ENCODE assay signal across 10 cellular contexts in genomic region chr2:33366473-33366872, GRCh38.
A peak's percentile ranks its signal among the peaks of the same experiment; 100 is the strongest.
DNase-seq lines count a peak whose midpoint lies in the region; ATAC-seq, FAIRE-seq and TF ChIP-seq lines count a peak whose summit lies in the region.
"Had no signal": no experiment of that assay in that cellular context is flagged by ENCODE, and none has a peak within 500 bp of the region (broad histone marks: within the 10 kb centered on the region; RNA-seq: fewer than 3 reads in every experiment).

No MANE protein-coding gene starts in this region.

- no peak overlapping the region for H4K91ac ChIP-seq in mesenchymal stem cell (ENCODE audit: low read length)

- BruUV-seq in endothelial cell of umbilical vein (replicated peaks; lab: Mats Ljungman, UMichigan) = no TSS peak

- H2AFZ ChIP-seq in OCI-LY3 (ENCODE audit: low read depth, low read length) (no peak overlapping the region), endothelial cell of umbilical vein (ENCODE audit: low read depth, low read length) (no peak overlapping the region), mesenchymal stem cell (ENCODE audit: low read depth, low read length) (no peak overlapping the region)

- ATAC-seq in HG03045 (IDR thresholded peaks at IDR 0.05; ENCODE audit: unreplicated experiment) = no peak
- no peak for ATAC-seq in GM18873 (IDR thresholded peaks at IDR 0.05; ENCODE audit: low FRiP score, unreplicated experiment)

- CTCF ChIA-PET in endothelial cell of umbilical vein (lab: Charles Lee) = interaction anchor here (0.6 to 1.0 kb wide), 2 partner anchors 15 to 260 kb away, joined by 3 to 4 read pairs; no protein-coding TSS in a partner anchor

- H3K79me2 ChIP-seq in OCI-LY3 (ENCODE audit: low read length) (no peaks in the 10 kb centered on the region), endothelial cell of umbilical vein (ENCODE audit: control insufficient read depth, insufficient read depth, low read length) (no peaks in the 10 kb centered on the region)

- no peaks in the 10 kb centered on the region for H3K9me3 ChIP-seq in OCI-LY3 (ENCODE audit: insufficient read depth, low read length)
- no peaks in the 10 kb centered on the region for H3K9me3 ChIP-seq in endothelial cell of umbilical vein (replicated peaks; ENCODE audit: control insufficient read depth, insufficient read depth, low read length)
- no peaks in the 10 kb centered on the region for H3K9me3 ChIP-seq in mesenchymal stem cell (ENCODE audit: control insufficient read depth, low read length)
- H3K9me3 ChIP-seq in tibial artery = no peaks in the 10 kb centered on the region
- H3K9me3 ChIP-seq: vagina had no signal

- H3K36me3 ChIP-seq in OCI-LY3 (replicated peaks; ENCODE audit: low read depth, low read length) (no peaks in the 10 kb centered on the region), endothelial cell of umbilical vein (ENCODE audit: control insufficient read depth in 2 of 2, extremely low read depth in 1 of 2, insufficient read depth in 2 of 2, low read length in 2 of 2) (no peaks in the 10 kb centered on the region), mesenchymal stem cell (ENCODE audit: control insufficient read depth in 1 of 2, insufficient read depth in 2 of 2, low read depth in 1 of 2, low read length in 2 of 2) (peaks cover 0 to 60% of the 10 kb centered on the region in 2 experiments), tibial artery (peaks cover 3 to 34% (median 31%) of the 10 kb centered on the region in 3 donors)
- H3K36me3 ChIP-seq: vagina had no signal

- H2BK12ac ChIP-seq in mesenchymal stem cell (ENCODE audit: low read length in 2 of 2) = no peak overlapping the region

- H4K8ac ChIP-seq in mesenchymal stem cell (ENCODE audit: low read length) = no peak overlapping the region

- no peak overlapping the region for H3K18ac ChIP-seq in mesenchymal stem cell (ENCODE audit: low read depth in 1 of 2, low read length in 2 of 2)

- DNase-seq in endothelial cell of umbilical vein (ENCODE audit: low read depth, low spot score) = peak; percentile 97
- no peak for DNase-seq in mesenchymal stem cell
- DNase-seq in tibial artery = peak; percentile 47 to 85
- no peak for DNase-seq in NCI-H345 (lab: John Stamatoyannopoulos, UW)
- DNase-seq: activated T-cell treated with anti-CD3 and anti-CD28 coated beads for 4 hours, NCI-H82 had no signal

- H3K4me3 ChIP-seq in OCI-LY3 (ENCODE audit: low read length) (0 out of 2 replicates have a peak overlapping the region, but pooled peaks have one; percentile 7), endothelial cell of umbilical vein (replicated peaks in 1 of 3; ENCODE audit: insufficient read depth in 1 of 3, low read depth in 1 of 3, low read length in 3 of 3) (no peak overlapping the region), mesenchymal stem cell (ENCODE audit: insufficient read depth in 1 of 2, low read depth in 1 of 2, low read length in 2 of 2) (no peak overlapping the region), tibial artery (no peak overlapping the region)
- H3K4me3 ChIP-seq: vagina had no signal

- no peak overlapping the region for H3K14ac ChIP-seq in mesenchymal stem cell (ENCODE audit: low read length in 2 of 2)

- H3K9me1 ChIP-seq in endothelial cell of umbilical vein (replicated peaks; ENCODE audit: control insufficient read depth, extremely low read depth, insufficient read depth, low read length) = peaks cover 2% of the 10 kb centered on the region

- 80% methylated on average over 3 of the region's 5 CpGs for WGBS in mesenchymal stem cell

- H3K4me2 ChIP-seq in OCI-LY3 (ENCODE audit: low read length) (peak overlapping the region; percentile 55), endothelial cell of umbilical vein (ENCODE audit: insufficient read depth, low read length) (no peak overlapping the region), mesenchymal stem cell (ENCODE audit: low read length, poor library complexity, severe bottlenecking) (no peak overlapping the region)

- intact Hi-C loops in endothelial cell of umbilical vein (cut with micrococcal nuclease) (loop anchor here (2.0 kb wide), 1 partner anchor 76 kb away; no protein-coding TSS in a partner anchor), tibial artery (cut with DNase I; ENCODE audit: low total_unique reads) (no loop called here)

- no peak overlapping the region for H3K23ac ChIP-seq in mesenchymal stem cell (ENCODE audit: low read length in 2 of 2)

- POLR2A ChIA-PET in endothelial cell of umbilical vein (lab: Charles Lee) = no interaction called here

- peak; percentile 28 for FAIRE-seq in endothelial cell of umbilical vein (lab: Jason Lieb, UNC)

- no peak overlapping the region for H2BK15ac ChIP-seq in mesenchymal stem cell (ENCODE audit: low read depth, poor library complexity, severe bottlenecking)

- dilution Hi-C loops in endothelial cell of umbilical vein (cut with MboI; ENCODE audit: extremely low pct_ligation_motif_present, low sequenced_read_pairs) = no loop called here

- H3K27me3 ChIP-seq in OCI-LY3 (ENCODE audit: low read depth, low read length) = no peaks in the 10 kb centered on the region
- no peaks in the 10 kb centered on the region for H3K27me3 ChIP-seq in endothelial cell of umbilical vein (ENCODE audit: control insufficient read depth in 2 of 2, insufficient read depth in 2 of 2, low read length in 2 of 2)
- H3K27me3 ChIP-seq in mesenchymal stem cell (ENCODE audit: control insufficient read depth in 1 of 2, insufficient read depth in 1 of 2, low read length in 2 of 2) = no peaks in the 10 kb centered on the region
- no peaks in the 10 kb centered on the region for H3K27me3 ChIP-seq in tibial artery
- H3K27me3 ChIP-seq: vagina had no signal

- H3K27ac ChIP-seq in OCI-LY3 (ENCODE audit: low read length) (peak overlapping the region; percentile 55), endothelial cell of umbilical vein (ENCODE audit: insufficient read depth, low read depth, low read length) (peak overlapping the region; percentile 3), mesenchymal stem cell (ENCODE audit: low read length, poor library complexity, severe bottlenecking) (peak overlapping the region; percentile 19), tibial artery (peak overlapping the region; percentile 73)
- H3K27ac ChIP-seq: vagina had no signal

- H2BK120ac ChIP-seq in mesenchymal stem cell (ENCODE audit: low read depth, low read length) = no peak overlapping the region

- H3K4ac ChIP-seq in mesenchymal stem cell (ENCODE audit: low read depth in 1 of 2, low read length in 2 of 2) = no peak overlapping the region

- no peaks in the 10 kb centered on the region for H3K79me1 ChIP-seq in mesenchymal stem cell (replicated peaks; ENCODE audit: low read length, poor library complexity, severe bottlenecking)

- no peak for TF ChIP-seq POLR2A in endothelial cell of umbilical vein (IDR thresholded peaks at IDR 0.05; ENCODE audit: low read depth, low read length)

- no peak overlapping the region for H2BK5ac ChIP-seq in mesenchymal stem cell (ENCODE audit: low read depth, low read length, poor library complexity, severe bottlenecking)

- H3K4me1 ChIP-seq in OCI-LY3 (ENCODE audit: low read length) (peaks cover 21% of the 10 kb centered on the region), endothelial cell of umbilical vein (ENCODE audit: control insufficient read depth, extremely low read depth, insufficient read depth, low read length) (peaks cover 3% of the 10 kb centered on the region), mesenchymal stem cell (ENCODE audit: control insufficient read depth, insufficient read depth, low read depth, low read length) (no peaks in the 10 kb centered on the region), tibial artery (peaks cover 0 to 50% (median 31%) of the 10 kb centered on the region in 4 donors)
- H3K4me1 ChIP-seq: vagina had no signal

- H4K20me1 ChIP-seq in OCI-LY3 (ENCODE audit: insufficient read depth, low read length) (no peaks in the 10 kb centered on the region), endothelial cell of umbilical vein (replicated peaks; ENCODE audit: control insufficient read depth, extremely low read depth, insufficient read depth, low read length) (no peaks in the 10 kb centered on the region)

- H3K9ac ChIP-seq in OCI-LY3 (ENCODE audit: low read length) = no peak overlapping the region
- no peak overlapping the region for H3K9ac ChIP-seq in endothelial cell of umbilical vein (replicated peaks; ENCODE audit: extremely low read depth, insufficient read depth, low read length)
- H3K9ac ChIP-seq in mesenchymal stem cell (ENCODE audit: low read length) = no peak overlapping the region

- TF ChIP-seq CTCF in OCI-LY3 (IDR thresholded peaks at IDR 0.05; ENCODE audit: low read depth, low read length) = no peak
- no peak for TF ChIP-seq CTCF in endothelial cell of umbilical vein (IDR thresholded peaks at IDR 0.05; ENCODE audit: extremely low read depth in 1 of 2, insufficient read depth in 1 of 2, low read depth in 1 of 2, low read length in 2 of 2)
- no peak for TF ChIP-seq CTCF in tibial artery (IDR thresholded peaks at IDR 0.05)

- H2AK5ac ChIP-seq in mesenchymal stem cell (ENCODE audit: low read length, severe bottlenecking) = no peak overlapping the region

TF ChIP-seq in endothelial cell of umbilical vein, 7 proteins besides CTCF, POLR2A, EP300 and RAD21:
- TF ChIP-seq JUN (IDR thresholded peaks at IDR 0.05; ENCODE audit: borderline replicate concordance, insufficient read depth, insufficient read length, low read depth) (peak; percentile 35), EZH2 (IDR thresholded peaks at IDR 0.05; ENCODE audit: borderline replicate concordance, low read depth, low read length, severe bottlenecking) (no peak)
TF ChIP-seq in endothelial cell of umbilical vein: peak in this region for 1.

Comparison
In these comparisons a context has a peak if more than half of its experiments do, and no peak if none do; other contexts are left out.
1. H3K27ac ChIP-seq: peak in every context shown above with its lines; median percentile 73 in tibial artery; 55 in OCI-LY3; 19 in mesenchymal stem cell; 3 in endothelial cell of umbilical vein.
2. DNase-seq: peak in endothelial cell of umbilical vein (single experiment) and tibial artery (2 of 2); none in mesenchymal stem cell (single experiment) and NCI-H345 (single experiment).